Comparison of ENCODE assay signal across 19 cellular contexts in the genomic region with DNA sequence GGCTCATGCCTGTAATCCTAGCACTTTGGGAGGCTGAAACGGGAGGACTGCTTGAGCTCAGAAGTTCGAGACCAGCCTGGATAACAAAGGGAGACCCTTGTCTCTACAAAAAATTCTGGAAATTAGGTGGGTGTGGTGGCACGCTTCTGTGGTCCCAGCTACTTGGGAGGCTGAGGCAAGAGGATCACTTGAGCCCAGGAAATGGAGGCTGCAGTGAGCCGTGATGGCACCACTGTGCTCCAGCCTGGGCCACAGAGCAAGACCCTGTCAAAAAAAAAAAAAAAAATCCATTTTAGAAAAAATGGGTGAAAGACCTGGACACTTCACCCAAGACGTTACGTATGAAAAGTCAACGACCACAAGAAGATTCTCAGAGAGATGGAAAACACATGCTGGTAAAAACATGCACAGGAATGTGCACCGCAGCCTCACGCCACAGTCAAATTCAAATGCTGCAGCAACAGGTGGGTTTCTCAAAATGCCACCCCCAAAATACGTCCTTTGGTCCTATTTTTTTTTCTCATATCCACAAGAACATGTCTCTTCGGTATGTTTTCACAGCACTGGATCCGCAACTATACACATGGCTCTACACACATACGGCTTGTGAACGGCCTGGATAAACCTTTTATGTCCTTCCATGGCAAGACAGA. TPM values are rescaled to one million over a fixed set of nuclear protein-coding genes. Genes with fewer than 3 reads are reported as not detected.
DNase-seq lines count a peak whose midpoint lies in the region; ATAC-seq and TF ChIP-seq lines count a peak whose summit lies in the region.
"Had no signal": no experiment of that assay in that cellular context is flagged by ENCODE, and none has a peak within 500 bp of the region (broad histone marks: within the 10 kb centered on the region; RNA-seq: fewer than 3 reads in every experiment).

No MANE protein-coding gene starts in this region.

- H3F3A ChIP-seq in GM23248 (ENCODE audit: insufficient read depth), result peaks cover 39% of the 10 kb centered on the region

- no peak for TF ChIP-seq CTCF in CD8-positive, alpha-beta T cell (IDR thresholded peaks at IDR 0.05)
- TF ChIP-seq CTCF in VCaP (conservative IDR thresholded peaks at IDR 0.05) (no peak), ovary (IDR thresholded peaks at IDR 0.05) (no peak)

- no peak for TF ChIP-seq POLR2A in ovary (IDR thresholded peaks at IDR 0.05)

- peaks cover 79% of the 10 kb centered on the region for H3K36me3 Mint-ChIP-seq in CD8-positive, alpha-beta T cell
- peaks cover 47% of the 10 kb centered on the region for H3K36me3 Mint-ChIP-seq in memory B cell

- no peaks in the 10 kb centered on the region for H3K4me1 ChIP-seq in ACC112 (ENCODE audit: control insufficient read depth, insufficient read depth, low read length, unreplicated experiment)
- peaks cover 5% of the 10 kb centered on the region for H3K4me1 ChIP-seq in CD8-positive, alpha-beta T cell (ENCODE audit: insufficient read depth, low read length)
- no peaks in the 10 kb centered on the region for H3K4me1 ChIP-seq in SJCRH30
- no peaks in the 10 kb centered on the region for H3K4me1 ChIP-seq in ovary (ENCODE audit: insufficient read depth)
- H3K4me1 ChIP-seq in GM23248 (ENCODE audit: insufficient read depth), result no peaks in the 10 kb centered on the region

- POLR2A ChIA-PET in CD8-positive, alpha-beta T cell (lab: Charles Lee), result no interaction called here

- peaks cover 4% of the 10 kb centered on the region; the same call in 1 of the 2 replicates for H4K20me1 ChIP-seq in GM23248 (ENCODE audit: insufficient read depth)

- peaks cover 36% of the 10 kb centered on the region for H3K4me1 Mint-ChIP-seq in CD8-positive, alpha-beta T cell (ENCODE audit: low read depth)
- peaks cover 21% of the 10 kb centered on the region for H3K4me1 Mint-ChIP-seq in memory B cell

- H3K9ac ChIP-seq in GM23248, result no peak overlapping the region

- TF ChIP-seq EP300 in ovary (IDR thresholded peaks at IDR 0.05), result no peak

- CTCF ChIA-PET in CD8-positive, alpha-beta T cell (lab: Charles Lee), result interaction anchor here (1.2 kb wide), 1 partner anchor 65 kb away, joined by 4 read pairs; no protein-coding TSS in a partner anchor

- intact Hi-C loops in CD8-positive, alpha-beta T cell (cut with DNase I, micrococcal nuclease), result loop anchor here in 1 of 2 experiments (2.0 to 5.0 kb wide), 2 partner anchors 14 to 66 kb away; no protein-coding TSS in a partner anchor
- intact Hi-C loops in ovary (cut with DNase I), result no loop called here

- H2AFZ ChIP-seq in ACC112 (ENCODE audit: low read length, unreplicated experiment) (no peak overlapping the region), GM23248 (no peak overlapping the region)

- H3K9me3 ChIP-seq in CD8-positive, alpha-beta T cell (ENCODE audit: low read length), result no peaks in the 10 kb centered on the region
- H3K9me3 ChIP-seq in SJCRH30 (replicated peaks) (no peaks in the 10 kb centered on the region; the same call in 1 of the 2 replicates), ovary (no peaks in the 10 kb centered on the region), GM23248 (ENCODE audit: low read depth) (no peaks in the 10 kb centered on the region)

- H3K27me3 ChIP-seq in ACC112 (ENCODE audit: insufficient read depth, low read length) (no peaks in the 10 kb centered on the region), SJCRH30 (no peaks in the 10 kb centered on the region), ovary (no peaks in the 10 kb centered on the region), GM23248 (replicated peaks; ENCODE audit: insufficient read depth) (no peaks in the 10 kb centered on the region)
- H3K27me3 ChIP-seq in CD8-positive, alpha-beta T cell (ENCODE audit: insufficient read depth, low read length), result no peaks in the 10 kb centered on the region

- H3K4me2 ChIP-seq in GM23248 (ENCODE audit: unreplicated experiment), result no peak overlapping the region

- no peaks in the 10 kb centered on the region for H3K9me3 Mint-ChIP-seq in CD8-positive, alpha-beta T cell
- H3K9me3 Mint-ChIP-seq in memory B cell, result no peaks in the 10 kb centered on the region

- no peak for DNase-seq in CD8-positive, alpha-beta T cell
- no peak for DNase-seq in memory B cell (ENCODE audit: low spot score in 2 of 2)
- DNase-seq in SJCRH30, result no peak
- DNase-seq in ovary, result no peak
- no peak for DNase-seq in GM23248
- DNase-seq in NCI-H524 (lab: John Stamatoyannopoulos, UW), result no peak
- DNase-seq: activated CD4-positive, alpha-beta T cell treated with anti-CD3 and anti-CD28 coated beads for 4 hours; activated CD8-positive, alpha-beta memory T cell treated with anti-CD3 and anti-CD28 coated beads, Interleukin-2, amount 50 U/mL, for 4 hours; activated gamma-delta T cell; anterior cingulate cortex; dermis blood vessel endothelial cell; GF-D8; Kasumi-1; NCI-H1694 treated with DMSO at 0.1 percent for 48 hours; NCI-H69; stimulated activated naive CD4-positive, alpha-beta T cell had no signal

- peak overlapping the region; percentile 74; the same call in 1 of the 2 replicates for H3K27ac ChIP-seq in ACC112 (ENCODE audit: low read depth, low read length)
- H3K27ac ChIP-seq in CD8-positive, alpha-beta T cell (ENCODE audit: low read depth, low read length), result no peak overlapping the region
- H3K27ac ChIP-seq in VCaP, result peak overlapping the region; percentile 77
- no peak overlapping the region for H3K27ac ChIP-seq in SJCRH30
- H3K27ac ChIP-seq in ovary, result no peak overlapping the region
- no peak overlapping the region for H3K27ac ChIP-seq in GM23248

- 89 to 90% (median 90%) methylated on average over 14 of the region's 14 CpGs for WGBS in ovary, 3 donors
- 88 to 90% methylated on average over 14 of the region's 14 CpGs for WGBS in GM23248 (ENCODE audit: low coverage in 1 of 2, low lambda C conversion rate in 2 of 2, missing lambda C conversion rate in 2 of 2), 2 experiments

- no peaks in the 10 kb centered on the region for H3K9me2 ChIP-seq in GM23248 (ENCODE audit: insufficient read depth)

- H3K4me3 ChIP-seq in ACC112 (ENCODE audit: low read depth, low read length) (no peak overlapping the region), SJCRH30 (no peak overlapping the region), ovary (no peak overlapping the region), GM23248 (no peak overlapping the region)
- H3K4me3 ChIP-seq in CD8-positive, alpha-beta T cell (ENCODE audit: low read depth, low read length), result no peak overlapping the region

- in situ Hi-C loops in GM23248 (cut with MboI), result no loop called here

- no peak for ATAC-seq in CD8-positive, alpha-beta T cell
- no peak for ATAC-seq in memory B cell (ENCODE audit: low read depth)

- peaks cover 77% of the 10 kb centered on the region for H3K36me3 ChIP-seq in ACC112 (ENCODE audit: insufficient read depth, low read length)
- H3K36me3 ChIP-seq in CD8-positive, alpha-beta T cell (ENCODE audit: insufficient read depth, low read length), result peaks cover 66% of the 10 kb centered on the region
- H3K36me3 ChIP-seq in SJCRH30, result peaks cover 77% of the 10 kb centered on the region
- H3K36me3 ChIP-seq in ovary, result no peaks in the 10 kb centered on the region
- peaks cover 65% of the 10 kb centered on the region for H3K36me3 ChIP-seq in GM23248 (ENCODE audit: low read depth)

- peak overlapping the region; percentile 91 for H3K27ac Mint-ChIP-seq in CD8-positive, alpha-beta T cell
- H3K27ac Mint-ChIP-seq in memory B cell, result peak overlapping the region; percentile 58

- H3K4me3 Mint-ChIP-seq in CD8-positive, alpha-beta T cell, result no peak overlapping the region
- no peak overlapping the region for H3K4me3 Mint-ChIP-seq in memory B cell
- H3K4me3 Mint-ChIP-seq: neural crest cell had no signal

- no peaks in the 10 kb centered on the region for H3K27me3 Mint-ChIP-seq in CD8-positive, alpha-beta T cell (ENCODE audit: low read depth)
- no peaks in the 10 kb centered on the region for H3K27me3 Mint-ChIP-seq in memory B cell

- H3K79me2 ChIP-seq in ACC112 (ENCODE audit: control insufficient read depth, insufficient read depth, low read length, unreplicated experiment) (peaks cover 72% of the 10 kb centered on the region), GM23248 (ENCODE audit: insufficient read depth) (peaks cover 88% of the 10 kb centered on the region)

RNA-seq across cellular contexts. Expression of a gene that starts 17.1 kb away (rescaled TPM):
- 100 to 1,000 TPM; 369 to 393 TPM for total RNA-seq in CD8-positive, alpha-beta T cell
- total RNA-seq in SJCRH30 (2014; rRNA removed; shearing (Covaris generic)), result 70.5 and 88.7 TPM in 2 replicates
- 100 to 1,000 TPM in 5 of 7 donors, 10 to 100 TPM in 2; 46.0 to 160 (median 121) TPM for total RNA-seq in ovary
- polyA plus RNA-seq in ovary, result 100 to 1,000 TPM in 1 of 2 donors, 10 to 100 TPM in 1; 81.2 to 134 TPM
- 24.5 and 35.1 TPM in 2 replicates for total RNA-seq in GM23248 (2014; rRNA removed; shearing (Covaris generic))
- polyA plus RNA-seq in GM23248 (2016; fragmentation: Nextera tagmentation; extraction: Ambion mirVana), result 102 and 114 TPM in 2 replicates

RNA-seq across cellular contexts. Expression of a gene that starts 27.5 kb away (rescaled TPM):
- 100 to 1,000 TPM in 1 of 2 experiments, 10 to 100 TPM in 1; 94.0 to 103 TPM for total RNA-seq in CD8-positive, alpha-beta T cell
- 11.0 and 13.2 TPM in 2 replicates for total RNA-seq in SJCRH30 (2014; rRNA removed; shearing (Covaris generic))
- total RNA-seq in ovary, result 10 to 100 TPM; 10.5 to 23.2 (median 18.0) TPM
- polyA plus RNA-seq in ovary, result 1 to 10 TPM; 3.5 to 5.0 TPM
- 550 and 595 TPM in 2 replicates for total RNA-seq in GM23248 (2014; rRNA removed; shearing (Covaris generic))
- polyA plus RNA-seq in GM23248 (2016; fragmentation: Nextera tagmentation; extraction: Ambion mirVana), result 95.5 and 97.7 TPM in 2 replicates

RNA-seq across cellular contexts. Expression of a gene that starts 43.7 kb away (rescaled TPM):
- 100 to 1,000 TPM; 175 to 184 TPM for total RNA-seq in CD8-positive, alpha-beta T cell
- total RNA-seq in SJCRH30 (2014; rRNA removed; shearing (Covaris generic)), result 23.5 and 24.6 TPM in 2 replicates
- 10 to 100 TPM; 22.9 to 65.0 (median 41.9) TPM for total RNA-seq in ovary
- polyA plus RNA-seq in ovary (10 to 100 TPM in 1 of 2 donors, 1 to 10 TPM in 1; 7.7 to 22.2 TPM), GM23248 (2016; fragmentation: Nextera tagmentation; extraction: Ambion mirVana) (6.2 and 10.6 TPM in 2 replicates)
- total RNA-seq in GM23248 (2014; rRNA removed; shearing (Covaris generic)), result 12.3 and 15.3 TPM in 2 replicates

Comparison
In these comparisons a context has a peak if more than half of its experiments do, and no peak if none do; other contexts are left out.
1. H3K27ac ChIP-seq: peak in ACC112 (single experiment) and VCaP (single experiment); none in CD8-positive, alpha-beta T cell (single experiment), SJCRH30 (single experiment), ovary (0 of 2) and GM23248 (single experiment).